Comparison of ENCODE assay signal across 23 cellular contexts in genomic region chr18:2100694-2101213, GRCh38.
"Had no signal": no experiment of that assay in that cellular context is flagged by ENCODE, and none has a peak within 500 bp of the region (broad histone marks: within the 10 kb centered on the region; RNA-seq: fewer than 3 reads in every experiment).

No MANE protein-coding gene starts in this region.

- DNase-seq: islet precursor cell; left ventricle myocardium inferior; midbrain; mucosa of descending colon; naive thymus-derived CD4-positive, alpha-beta T cell; ovary; right lobe of liver; stimulated activated CD4-positive, alpha-beta T cell treated with anti-CD3 and anti-CD28 coated beads, Interleukin-12 subunit alpha, Interleukin-12 subunit beta, amount 100 ng/mL, for 4 hours; stimulated activated CD4-positive, alpha-beta T cell treated with anti-CD3 and anti-CD28 coated beads, Interleukin-15, amount 100 ng/mL, for 24 hours; stimulated activated CD4-positive, alpha-beta T cell treated with anti-CD3 and anti-CD28 coated beads, Interleukin-2, amount 100 ng/mL, for 24 hours; stimulated activated CD4-positive, alpha-beta T cell treated with anti-CD3 and anti-CD28 coated beads, Interleukin-4, amount 100 ng/mL, for 1 hour; stimulated activated naive B cell treated with anti-CD40 and anti-IgM and Interleukin-4, amounts not matched to agents 10 μg/mL and 1 μg/mL and 100 μg/mL, for 72 hours; stimulated activated naive CD8-positive, alpha-beta T cell treated with anti-CD3 and anti-CD28 coated beads, Interleukin-15, Interleukin-2, amounts not matched to agents 100 U/mL and 50 U/mL, for 24 hours; stomach; testis; thyroid gland; transverse colon; upper lobe of left lung had no signal

- ATAC-seq: mucosa of descending colon; naive thymus-derived CD4-positive, alpha-beta T cell; natural killer cell treated with Interleukin-12 subunit alpha and Interleukin-12 subunit beta and Interleukin-15 and Interleukin-18, amount 100 ng/mL, for 72 hours; right lobe of liver; stimulated activated naive B cell treated with anti-CD40 and anti-IgM and Interleukin-4, amounts not matched to agents 10 μg/mL and 1 μg/mL and 100 μg/mL, for 72 hours; stimulated activated naive CD8-positive, alpha-beta T cell treated with anti-CD3 and anti-CD28 coated beads, Interleukin-15, Interleukin-2, amounts not matched to agents 100 U/mL and 50 U/mL, for 24 hours had no signal

- H3K27ac ChIP-seq: left ventricle myocardium inferior, ovary, right atrium auricular region, right lobe of liver, skin epidermis, stomach, testis, thyroid gland, transverse colon, upper lobe of left lung, vagina had no signal

- H3K4me1 ChIP-seq: left ventricle myocardium inferior, right atrium auricular region, right lobe of liver, stomach, testis, thyroid gland, transverse colon, upper lobe of left lung, vagina had no signal

- H3K9me3 ChIP-seq: mucosa of descending colon, ovary, right atrium auricular region, right lobe of liver, stomach, testis, thyroid gland, transverse colon, upper lobe of left lung, vagina had no signal

- H3K27me3 ChIP-seq: ovary, right atrium auricular region, right lobe of liver, stomach, testis, thyroid gland, transverse colon, upper lobe of left lung, vagina had no signal

- H3K36me3 ChIP-seq: left ventricle myocardium inferior, ovary, right atrium auricular region, right lobe of liver, stomach, thyroid gland, transverse colon, upper lobe of left lung, vagina had no signal

- H3K4me3 ChIP-seq: left ventricle myocardium inferior, lung, mucosa of descending colon, ovary, right atrium auricular region, right lobe of liver, skin epidermis, stomach, testis, thyroid gland, transverse colon, upper lobe of left lung, vagina had no signal
